1 cellular context compared by ENCODE assay signal in genomic region chr1:51734899-51735745, GRCh38.
A peak's percentile ranks its signal among the peaks of the same experiment; 100 is the strongest.
TF ChIP-seq lines count a peak whose summit lies in the region.

No MANE protein-coding gene starts in this region.

TF ChIP-seq in K562, 482 proteins besides CTCF, POLR2A, EP300 and RAD21 (continued from another document and continues in another):
- TF ChIP-seq ZBTB49 (CRISPR knock-in tag; IDR thresholded peaks at IDR 0.05; ENCODE audit: borderline replicate concordance) (no peak), TCF15 (CRISPR knock-in tag; IDR thresholded peaks at IDR 0.05) (no peak), SMARCA4 (IDR thresholded peaks at IDR 0.05) (no peak), NR2F6 (CRISPR knock-in tag; IDR thresholded peaks at IDR 0.05) (no peak), RBM15 (IDR thresholded peaks at IDR 0.05; ENCODE audit: insufficient read depth, low read length) (no peak), ETV1 (tag; conservative IDR thresholded peaks at IDR 0.05; ENCODE audit: low read depth) (peak; percentile 38; the same call in 1 of the 2 replicates), HMGXB4 (CRISPR knock-in tag; IDR thresholded peaks at IDR 0.05) (no peak), JUN (IDR thresholded peaks at IDR 0.05; ENCODE audit: borderline replicate concordance, low read depth, low read length) (no peak), JUN (CRISPR knock-in tag; IDR thresholded peaks at IDR 0.05; ENCODE audit: borderline replicate concordance) (no peak), BACH1 (tag; IDR thresholded peaks at IDR 0.05) (no peak), NUFIP1 (IDR thresholded peaks at IDR 0.05; ENCODE audit: partially characterized antibody) (peak; percentile 62), MAZ (CRISPR knock-in tag; conservative IDR thresholded peaks at IDR 0.05 in 1 of 2, IDR thresholded peaks at IDR 0.05 in 1 of 2) (peak in 1 of 2 experiments; percentile 53; a peak in 2 of 4 replicates), MBD2 (IDR thresholded peaks at IDR 0.05; ENCODE audit: borderline replicate concordance, low read depth) (no peak), VEZF1 (CRISPR knock-in tag; IDR thresholded peaks at IDR 0.05) (no peak), NFATC3 (IDR thresholded peaks at IDR 0.05) (no peak), ZHX1 (conservative IDR thresholded peaks at IDR 0.05; ENCODE audit: low read length) (no peak), SIRT6 (IDR thresholded peaks at IDR 0.05; ENCODE audit: low read depth, low read length) (no peak), ZNF584 (CRISPR knock-in tag; IDR thresholded peaks at IDR 0.05; ENCODE audit: low read depth) (0 out of 2 replicates have a peak, but pooled peaks have one; percentile 58), ZSCAN32 (CRISPR knock-in tag; IDR thresholded peaks at IDR 0.05) (no peak), TFE3 (CRISPR knock-in tag; IDR thresholded peaks at IDR 0.05) (no peak), ARID1B (IDR thresholded peaks at IDR 0.05) (0 out of 2 replicates have a peak, but pooled peaks have one; percentile 8), TCF3 (CRISPR knock-in tag; IDR thresholded peaks at IDR 0.05) (no peak), SMAD1 (IDR thresholded peaks at IDR 0.05; ENCODE audit: low read depth, low read length, partially characterized antibody) (no peak), TOE1 (IDR thresholded peaks at IDR 0.05; ENCODE audit: borderline replicate concordance) (no peak), TOE1 (CRISPR knock-in tag; IDR thresholded peaks at IDR 0.05; ENCODE audit: borderline replicate concordance, low read depth) (no peak), HNRNPK (IDR thresholded peaks at IDR 0.05; ENCODE audit: low read depth, low read length, poor library complexity, severe bottlenecking) (no peak), ATF4 (CRISPR knock-in tag; IDR thresholded peaks at IDR 0.05) (no peak), RBBP5 (IDR thresholded peaks at IDR 0.05; ENCODE audit: borderline replicate concordance, insufficient read depth, low read length, poor library complexity, severe bottlenecking) (no peak), WHSC1 (IDR thresholded peaks at IDR 0.05; ENCODE audit: low read length) (no peak), ELF1 (tag; IDR thresholded peaks at IDR 0.05) (no peak), YY1 (IDR thresholded peaks at IDR 0.05; ENCODE audit: borderline replicate concordance in 1 of 3, control insufficient read depth in 1 of 3, extremely low read depth in 1 of 3, insufficient read depth in 3 of 3, insufficient read length in 1 of 3, insufficient replicate concordance in 2 of 3, low read depth in 1 of 3, low read length in 2 of 3) (peak in 1 of 3 experiments; percentile 44), JUNB (CRISPR knock-in tag; conservative IDR thresholded peaks at IDR 0.05) (no peak), CEBPG (CRISPR knock-in tag; IDR thresholded peaks at IDR 0.05) (no peak), CEBPG (tag; conservative IDR thresholded peaks at IDR 0.05 in 1 of 2, IDR thresholded peaks at IDR 0.05 in 1 of 2) (no peak), ELF2 (CRISPR knock-in tag; IDR thresholded peaks at IDR 0.05) (no peak), CEBPZ (IDR thresholded peaks at IDR 0.05; ENCODE audit: borderline replicate concordance, low read depth, low read length) (no peak), ZNF76 (CRISPR knock-in tag; IDR thresholded peaks at IDR 0.05; ENCODE audit: borderline replicate concordance) (no peak), CC2D1A (IDR thresholded peaks at IDR 0.05) (no peak), SP2 (IDR thresholded peaks at IDR 0.05; ENCODE audit: extremely low read depth, low read depth, low read length, poor library complexity, severe bottlenecking) (no peak), NCOA2 (IDR thresholded peaks at IDR 0.05; ENCODE audit: partially characterized antibody in 2 of 2) (no peak), PBX2 (CRISPR knock-in tag; IDR thresholded peaks at IDR 0.05; ENCODE audit: low read depth) (no peak), PBX2 (tag; conservative IDR thresholded peaks at IDR 0.05; ENCODE audit: low read depth) (no peak), ZBTB26 (CRISPR knock-in tag; IDR thresholded peaks at IDR 0.05) (0 out of 2 replicates have a peak, but pooled peaks have one; percentile 42)
